14 cellular contexts compared by ENCODE assay signal in the genomic region with DNA sequence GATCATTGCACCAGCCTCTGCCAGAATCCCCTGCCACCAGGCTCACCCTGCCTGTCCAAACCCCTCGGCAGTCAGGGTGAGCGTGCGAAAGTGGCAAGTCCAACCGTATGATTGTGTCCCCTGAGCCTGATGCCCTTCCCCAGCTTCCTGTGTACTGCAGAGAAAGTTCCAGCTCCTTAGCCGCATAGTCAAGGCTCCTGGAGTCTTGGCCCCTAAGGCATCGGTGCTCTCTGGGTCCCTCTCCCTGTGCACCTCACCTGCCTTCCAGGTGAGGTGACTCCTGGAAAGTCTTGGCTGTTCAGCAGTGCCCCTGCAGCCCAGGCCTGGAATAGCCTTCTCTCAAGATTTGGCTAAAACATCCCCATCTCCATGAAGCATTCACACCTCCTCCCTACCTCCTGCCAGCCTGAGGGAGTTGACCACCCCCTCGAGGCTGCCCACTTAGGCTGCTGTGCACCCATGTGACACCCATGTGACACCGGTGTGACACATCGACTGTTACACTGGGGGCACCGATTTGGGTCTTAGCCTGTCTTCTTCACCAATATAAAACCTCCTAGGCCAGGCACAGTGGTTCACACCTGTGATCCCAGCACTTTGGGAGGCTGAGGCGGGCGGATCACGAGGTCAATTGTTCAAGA. TPM values are rescaled to one million over a fixed set of nuclear protein-coding genes. Genes with fewer than 3 reads are reported as not detected.
DNase-seq lines count a peak whose midpoint lies in the region; ATAC-seq, FAIRE-seq and TF ChIP-seq lines count a peak whose summit lies in the region.
"Had no signal": no experiment of that assay in that cellular context is flagged by ENCODE, and none has a peak within 500 bp of the region (broad histone marks: within the 10 kb centered on the region; RNA-seq: fewer than 3 reads in every experiment).

No MANE protein-coding gene starts in this region.

- peaks cover 3% of the 10 kb centered on the region for H3K27me3 Mint-ChIP-seq in osteocyte (ENCODE audit: unreplicated experiment)

- H3K4me3 ChIP-seq in OCI-LY3 (ENCODE audit: low read length) (peak overlapping the region; percentile 59), epithelial cell of esophagus (ENCODE audit: low read length) (no peak overlapping the region)
- H3K4me3 ChIP-seq: coronary artery, heart left ventricle, uterus had no signal

- no peaks in the 10 kb centered on the region for H3K36me3 ChIP-seq in OCI-LY3 (replicated peaks; ENCODE audit: low read depth, low read length)
- H3K36me3 ChIP-seq: heart left ventricle, neutrophil, uterus had no signal

- no peaks in the 10 kb centered on the region for H3K79me2 ChIP-seq in OCI-LY3 (ENCODE audit: low read length)

- DNase-seq in epithelial cell of esophagus (ENCODE audit: low read depth) (peak; percentile 34), osteocyte (ENCODE audit: extremely low spot score, unreplicated experiment) (peak; percentile 75), H54 (ENCODE audit: insufficient read length, low spot score) (no peak), Kasumi-1 (lab: John Stamatoyannopoulos, UW) (no peak), HUDEP-2 (lab: John Stamatoyannopoulos, UW; ENCODE audit: unreplicated experiment in 76 of 76) (no peak)
- DNase-seq: NK-92 treated with Interleukin-12 subunit alpha and Interleukin-12 subunit beta, amount 100 ng/mL, for 24 hours; uterus had no signal

- no peaks in the 10 kb centered on the region for H3K9me3 Mint-ChIP-seq in osteocyte (ENCODE audit: unreplicated experiment)

- no peaks in the 10 kb centered on the region for H3K9me3 ChIP-seq in OCI-LY3 (ENCODE audit: insufficient read depth, low read length)
- H3K9me3 ChIP-seq: heart left ventricle, neutrophil, uterus had no signal

- H3K4me1 Mint-ChIP-seq in osteocyte (ENCODE audit: unreplicated experiment) = peaks cover 2% of the 10 kb centered on the region

- H3K4me2 ChIP-seq in OCI-LY3 (ENCODE audit: low read length) = peak overlapping the region; percentile 83

- H4K20me1 ChIP-seq in OCI-LY3 (ENCODE audit: insufficient read depth, low read length) = no peaks in the 10 kb centered on the region

- no peak for ATAC-seq in HG03432 (IDR thresholded peaks at IDR 0.05; ENCODE audit: unreplicated experiment)
- ATAC-seq: heart left ventricle had no signal

- no peak overlapping the region for H3K27ac Mint-ChIP-seq in osteocyte (ENCODE audit: unreplicated experiment)

- no peak for TF ChIP-seq POLR2A in H54 (IDR thresholded peaks at IDR 0.05; ENCODE audit: low read depth, low read length)

- peak overlapping the region; percentile 26; the same call in 1 of the 2 replicates for H3K9ac ChIP-seq in OCI-LY3 (ENCODE audit: low read length)

- no peak for FAIRE-seq in H54 (lab: Jason Lieb, UNC)
- FAIRE-seq: TTC549 had no signal

- H3K4me3 Mint-ChIP-seq in osteocyte (ENCODE audit: unreplicated experiment) = no peak overlapping the region

- H3K36me3 Mint-ChIP-seq in osteocyte (ENCODE audit: unreplicated experiment) = no peaks in the 10 kb centered on the region

- no peaks in the 10 kb centered on the region for H3K27me3 ChIP-seq in OCI-LY3 (ENCODE audit: low read depth, low read length)
- H3K27me3 ChIP-seq: neutrophil, uterus had no signal

- peaks cover 15% of the 10 kb centered on the region for H3K4me1 ChIP-seq in OCI-LY3 (ENCODE audit: low read length)
- H3K4me1 ChIP-seq: heart left ventricle had no signal

- H3K27ac ChIP-seq in OCI-LY3 (ENCODE audit: low read length) = no peak overlapping the region
- H3K27ac ChIP-seq: coronary artery, heart left ventricle, neutrophil, uterus had no signal

- peak overlapping the region; percentile 35; the same call in 1 of the 2 replicates for H2AFZ ChIP-seq in OCI-LY3 (ENCODE audit: low read depth, low read length)

- TF ChIP-seq CTCF in GM12873 (IDR thresholded peaks at IDR 0.05; ENCODE audit: insufficient read depth, low read depth, low read length, missing control alignments) (peak; percentile 28), OCI-LY3 (IDR thresholded peaks at IDR 0.05; ENCODE audit: low read depth, low read length) (peak; percentile 14; the same call in 1 of the 2 replicates), epithelial cell of esophagus (IDR thresholded peaks at IDR 0.05; ENCODE audit: insufficient read depth, low read depth, low read length, missing control alignments) (peak; percentile 54), osteocyte (IDR thresholded peaks at IDR 0.05) (no peak)

RNA-seq across cellular contexts. Expression of a gene that starts 56.2 kb away (rescaled TPM):
- 13.3 and 13.5 TPM in 2 replicates for total RNA-seq in osteocyte

Comparison
In these comparisons a context has a peak if more than half of its experiments do, and no peak if none do; other contexts are left out.
1. DNase-seq: peak in epithelial cell of esophagus (single experiment) and osteocyte (single experiment); none in H54 (single experiment), Kasumi-1 (0 of 2) and HUDEP-2 (0 of 76).